ENCODE assay signal across 7 cellular contexts in the genomic region with DNA sequence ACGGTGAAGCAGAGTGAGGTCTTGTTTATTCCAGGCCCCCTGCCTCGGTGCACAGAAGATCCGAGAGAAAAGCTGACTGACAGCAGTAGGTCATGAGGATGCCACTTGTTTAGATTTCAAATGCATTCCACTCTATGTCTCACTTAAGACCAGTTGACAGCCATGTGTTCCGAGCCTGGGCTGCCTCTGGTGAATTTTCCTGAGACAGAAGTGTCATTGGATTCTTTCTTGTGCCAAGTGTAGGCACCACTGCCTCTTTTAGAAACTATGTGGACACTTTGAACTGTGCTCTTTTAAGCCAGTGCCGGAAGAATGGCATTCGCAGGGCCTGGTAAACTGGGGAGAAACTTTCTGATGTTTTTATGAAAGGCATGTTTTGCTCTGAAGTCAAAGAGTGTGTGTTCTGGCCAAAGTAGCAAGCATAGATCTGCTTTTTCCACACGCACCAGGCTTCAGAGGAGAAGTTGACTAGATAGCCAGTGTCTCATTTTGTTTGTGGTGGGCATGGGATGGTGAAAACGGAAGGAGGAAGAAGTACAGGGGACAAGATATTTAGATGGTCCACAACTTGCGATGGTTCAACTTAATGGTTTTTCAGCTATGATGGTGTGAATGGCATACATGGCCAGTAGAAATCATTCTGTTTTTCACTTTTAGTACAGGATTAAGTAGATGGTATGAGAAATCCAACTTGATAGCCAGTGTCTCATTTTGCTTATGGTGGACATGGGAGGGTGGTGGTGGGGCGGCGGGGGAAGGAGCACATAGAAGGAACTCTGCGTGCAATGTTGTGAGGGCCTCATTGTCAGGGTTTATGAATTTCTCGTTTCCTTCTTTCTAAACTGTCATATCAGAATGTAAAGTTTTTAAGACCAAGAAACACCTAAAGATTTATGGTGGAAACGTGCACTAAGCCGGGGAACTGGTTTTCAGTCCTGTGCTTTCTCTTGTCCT. TPM values are rescaled to one million over a fixed set of nuclear protein-coding genes. Genes with fewer than 3 reads are reported as not detected.
DNase-seq lines count a peak whose midpoint lies in the region; ATAC-seq, FAIRE-seq and TF ChIP-seq lines count a peak whose summit lies in the region.

No MANE protein-coding gene starts in this region.

- ATAC-seq in GM21390 (IDR thresholded peaks at IDR 0.05; ENCODE audit: unreplicated experiment) (peak; percentile 33), HG03378 (IDR thresholded peaks at IDR 0.05; ENCODE audit: unreplicated experiment) (peak; percentile 24)
- no peak for ATAC-seq in stimulated activated naive CD8-positive, alpha-beta T cell treated with anti-CD3 and anti-CD28 coated beads, Interleukin-15, amount 100 ng/mL, for 72 hours

- no peaks in the 10 kb centered on the region for H3K9me1 ChIP-seq in endothelial cell of umbilical vein (replicated peaks; ENCODE audit: control insufficient read depth, extremely low read depth, insufficient read depth, low read length)

- H3K27me3 ChIP-seq in endothelial cell of umbilical vein (ENCODE audit: control insufficient read depth in 2 of 2, insufficient read depth in 2 of 2, low read length in 2 of 2): no peaks in the 10 kb centered on the region

- no peaks in the 10 kb centered on the region for H3K9me3 Mint-ChIP-seq in stimulated activated naive CD8-positive, alpha-beta T cell treated with anti-CD3 and anti-CD28 coated beads, Interleukin-15, amount 100 ng/mL, for 72 hours

- peaks cover 57% of the 10 kb centered on the region for H3K4me1 Mint-ChIP-seq in stimulated activated naive CD8-positive, alpha-beta T cell treated with anti-CD3 and anti-CD28 coated beads, Interleukin-15, amount 100 ng/mL, for 72 hours

- peak overlapping the region; percentile 71 to 80 for H3K27ac Mint-ChIP-seq in stimulated activated naive CD8-positive, alpha-beta T cell treated with anti-CD3 and anti-CD28 coated beads, Interleukin-15, amount 100 ng/mL, for 72 hours

- peaks cover 35% of the 10 kb centered on the region for H3K4me1 ChIP-seq in endothelial cell of umbilical vein (ENCODE audit: control insufficient read depth, extremely low read depth, insufficient read depth, low read length)

- H3K79me2 ChIP-seq in endothelial cell of umbilical vein (ENCODE audit: control insufficient read depth, insufficient read depth, low read length): peaks cover 10% of the 10 kb centered on the region

- TF ChIP-seq CTCF in endothelial cell of umbilical vein (IDR thresholded peaks at IDR 0.05; ENCODE audit: extremely low read depth in 1 of 2, insufficient read depth in 1 of 2, low read depth in 1 of 2, low read length in 2 of 2): no peak

- dilution Hi-C loops in endothelial cell of umbilical vein (cut with MboI; ENCODE audit: extremely low pct_ligation_motif_present, low sequenced_read_pairs): no loop called here

- H3K27me3 Mint-ChIP-seq in stimulated activated naive CD8-positive, alpha-beta T cell treated with anti-CD3 and anti-CD28 coated beads, Interleukin-15, amount 100 ng/mL, for 72 hours: no peaks in the 10 kb centered on the region

- FAIRE-seq in endothelial cell of umbilical vein (lab: Jason Lieb, UNC): no peak

- no peak overlapping the region for H3K4me3 ChIP-seq in endothelial cell of umbilical vein (replicated peaks in 1 of 3; ENCODE audit: insufficient read depth in 1 of 3, low read depth in 1 of 3, low read length in 3 of 3)

- peak overlapping the region; percentile 38 for H3K27ac ChIP-seq in endothelial cell of umbilical vein (ENCODE audit: insufficient read depth, low read depth, low read length)

- H3K4me3 Mint-ChIP-seq in stimulated activated naive CD8-positive, alpha-beta T cell treated with anti-CD3 and anti-CD28 coated beads, Interleukin-15, amount 100 ng/mL, for 72 hours: peak overlapping the region; percentile 37 to 50

- BruUV-seq in endothelial cell of umbilical vein (replicated peaks; lab: Mats Ljungman, UMichigan): no TSS peak

- H3K9me3 ChIP-seq in endothelial cell of umbilical vein (replicated peaks; ENCODE audit: control insufficient read depth, insufficient read depth, low read length): no peaks in the 10 kb centered on the region

- H4K20me1 ChIP-seq in endothelial cell of umbilical vein (replicated peaks; ENCODE audit: control insufficient read depth, extremely low read depth, insufficient read depth, low read length): no peaks in the 10 kb centered on the region

- DNase-seq in endothelial cell of umbilical vein (ENCODE audit: low read depth, low spot score) (no peak), islet precursor cell (no peak), NCI-H2196 (lab: John Stamatoyannopoulos, UW; ENCODE audit: unreplicated experiment) (no peak), erythroblast (lab: John Stamatoyannopoulos, UW) (no peak)
- no peak for DNase-seq in stimulated activated naive CD8-positive, alpha-beta T cell treated with anti-CD3 and anti-CD28 coated beads, Interleukin-15, amount 100 ng/mL, for 72 hours

- no peak overlapping the region for H2AFZ ChIP-seq in endothelial cell of umbilical vein (ENCODE audit: low read depth, low read length)

- TF ChIP-seq POLR2A in endothelial cell of umbilical vein (IDR thresholded peaks at IDR 0.05; ENCODE audit: low read depth, low read length) (no peak), erythroblast (IDR thresholded peaks at IDR 0.05; ENCODE audit: low read length) (no peak)

- CTCF ChIA-PET in endothelial cell of umbilical vein (lab: Charles Lee): no interaction called here

- intact Hi-C loops in endothelial cell of umbilical vein (cut with micrococcal nuclease): loop anchor here (1.0 kb wide), 1 partner anchor 12 kb away; no protein-coding TSS in a partner anchor

- H3K9ac ChIP-seq in endothelial cell of umbilical vein (replicated peaks; ENCODE audit: extremely low read depth, insufficient read depth, low read length): no peak overlapping the region

- H3K36me3 ChIP-seq in endothelial cell of umbilical vein (ENCODE audit: control insufficient read depth in 2 of 2, extremely low read depth in 1 of 2, insufficient read depth in 2 of 2, low read length in 2 of 2): peaks cover 6 to 9% of the 10 kb centered on the region in 2 experiments

- peak overlapping the region; percentile 10 for H3K4me2 ChIP-seq in endothelial cell of umbilical vein (ENCODE audit: insufficient read depth, low read length)

- POLR2A ChIA-PET in endothelial cell of umbilical vein (lab: Charles Lee): no interaction called here

TF ChIP-seq in endothelial cell of umbilical vein, 7 proteins besides CTCF, POLR2A, EP300 and RAD21:
- TF ChIP-seq GATA2 (IDR thresholded peaks at IDR 0.05; ENCODE audit: insufficient read depth, insufficient read length, low read depth, low read length) (no peak), FOS (IDR thresholded peaks at IDR 0.05; ENCODE audit: borderline replicate concordance, insufficient read depth, low read length) (no peak), JUN (IDR thresholded peaks at IDR 0.05; ENCODE audit: borderline replicate concordance, insufficient read depth, insufficient read length, low read depth) (no peak), POLR2AphosphoS5 (IDR thresholded peaks at IDR 0.05; ENCODE audit: insufficient read depth, low read depth, low read length) (no peak), EZH2 (IDR thresholded peaks at IDR 0.05; ENCODE audit: borderline replicate concordance, low read depth, low read length, severe bottlenecking) (no peak), MYC (IDR thresholded peaks at IDR 0.05; ENCODE audit: low read depth, low read length) (no peak)
- TF ChIP-seq, protein P1, sequence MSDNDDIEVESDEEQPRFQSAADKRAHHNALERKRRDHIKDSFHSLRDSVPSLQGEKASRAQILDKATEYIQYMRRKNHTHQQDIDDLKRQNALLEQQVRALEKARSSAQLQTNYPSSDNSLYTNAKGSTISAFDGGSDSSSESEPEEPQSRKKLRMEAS (IDR thresholded peaks at IDR 0.05; ENCODE audit: insufficient read depth, insufficient read length): no peak

RNA-seq across cellular contexts. Expression of gene CYP17A1, which starts 41.5 kb away (rescaled TPM):
- not detected in 2 replicates for total RNA-seq in endothelial cell of umbilical vein
- not detected in 2 replicates for polyA plus RNA-seq in endothelial cell of umbilical vein
- not detected in 2 replicates for polyA plus RNA-seq in endothelial cell of umbilical vein (2011; cell fraction: cytosol; rRNA removed)
- polyA plus RNA-seq in endothelial cell of umbilical vein (2011; cell fraction: nucleus; rRNA removed): not detected in 2 replicates
- polyA plus RNA-seq in endothelial cell of umbilical vein (2012): not detected in 2 replicates
- polyA minus RNA-seq in endothelial cell of umbilical vein: not detected in 2 replicates
- polyA minus RNA-seq in endothelial cell of umbilical vein (2011; cell fraction: cytosol; rRNA and poly(A)+ RNA removed): not detected
- not detected in 2 replicates for polyA minus RNA-seq in endothelial cell of umbilical vein (2011; cell fraction: nucleus; rRNA and poly(A)+ RNA removed)

RNA-seq across cellular contexts. Expression of gene WBP1L, which starts 52.0 kb away (rescaled TPM):
- 43.6 and 46.0 TPM in 2 replicates for total RNA-seq in endothelial cell of umbilical vein
- 70.3 and 94.1 TPM in 2 replicates for polyA plus RNA-seq in endothelial cell of umbilical vein
- 42.5 and 43.8 TPM in 2 replicates for polyA plus RNA-seq in endothelial cell of umbilical vein (2011; cell fraction: cytosol; rRNA removed)
- polyA plus RNA-seq in endothelial cell of umbilical vein (2011; cell fraction: nucleus; rRNA removed): 24.0 and 26.9 TPM in 2 replicates
- 39.9 and 52.8 TPM in 2 replicates for polyA plus RNA-seq in endothelial cell of umbilical vein (2012)
- polyA minus RNA-seq in endothelial cell of umbilical vein: 89.3 and 94.0 TPM in 2 replicates
- 11.5 TPM for polyA minus RNA-seq in endothelial cell of umbilical vein (2011; cell fraction: cytosol; rRNA and poly(A)+ RNA removed)
- polyA minus RNA-seq in endothelial cell of umbilical vein (2011; cell fraction: nucleus; rRNA and poly(A)+ RNA removed): 22.3 and 22.4 TPM in 2 replicates

RNA-seq across cellular contexts. Expression of gene BORCS7, which starts 58.3 kb away (rescaled TPM):
- 16.2 and 16.9 TPM in 2 replicates for total RNA-seq in endothelial cell of umbilical vein
- polyA plus RNA-seq in endothelial cell of umbilical vein: 16.5 and 26.0 TPM in 2 replicates
- polyA plus RNA-seq in endothelial cell of umbilical vein (2011; cell fraction: cytosol; rRNA removed): 31.4 and 33.6 TPM in 2 replicates
- polyA plus RNA-seq in endothelial cell of umbilical vein (2011; cell fraction: nucleus; rRNA removed): 11.1 and 12.2 TPM in 2 replicates
- 21.4 and 21.8 TPM in 2 replicates for polyA plus RNA-seq in endothelial cell of umbilical vein (2012)
- 12.5 and 14.9 TPM in 2 replicates for polyA minus RNA-seq in endothelial cell of umbilical vein
- 4.8 TPM for polyA minus RNA-seq in endothelial cell of umbilical vein (2011; cell fraction: cytosol; rRNA and poly(A)+ RNA removed)
- 8.4 and 9.4 TPM in 2 replicates for polyA minus RNA-seq in endothelial cell of umbilical vein (2011; cell fraction: nucleus; rRNA and poly(A)+ RNA removed)
